10 cellular contexts compared by ENCODE assay signal in the genomic region with DNA sequence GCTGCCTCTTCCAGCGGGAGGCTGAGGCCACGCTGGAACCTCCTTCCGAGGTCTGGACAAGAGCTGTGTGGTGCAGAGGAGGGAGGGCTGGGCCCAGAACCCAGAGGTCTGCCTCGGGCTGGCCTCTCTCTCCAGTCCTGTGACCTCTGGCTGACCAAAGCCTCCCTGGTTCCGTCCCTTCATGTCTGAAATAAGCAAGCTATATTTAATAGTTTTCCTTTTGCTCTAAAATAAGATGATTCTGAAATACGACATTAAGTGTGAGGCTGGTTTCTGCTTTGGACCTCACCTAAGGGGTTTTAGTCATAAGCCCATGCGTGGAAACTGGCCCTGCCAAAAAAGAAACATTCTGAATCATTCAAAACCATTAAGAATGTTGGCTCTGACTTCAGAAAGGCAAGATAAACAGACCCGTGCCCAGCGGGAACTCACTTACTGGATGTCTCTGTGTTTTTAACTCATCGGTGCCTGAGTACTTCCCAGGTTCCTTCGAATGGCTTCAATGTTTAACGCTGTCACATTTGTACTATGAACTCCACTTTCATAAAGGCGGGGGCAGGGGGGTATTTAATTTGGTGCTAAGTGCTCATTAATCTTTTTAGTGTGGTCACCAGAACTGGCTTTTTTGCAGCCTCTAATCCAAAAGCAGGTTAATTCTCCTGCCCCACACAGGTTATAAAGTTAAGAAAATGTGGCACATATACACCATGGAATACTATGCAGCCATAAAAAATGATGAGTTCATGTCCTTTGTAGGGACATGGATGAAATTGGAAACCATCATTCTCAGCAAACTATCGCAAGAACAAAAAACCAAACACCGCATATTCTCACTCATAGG.
DNase-seq lines count a peak whose midpoint lies in the region; ATAC-seq and TF ChIP-seq lines count a peak whose summit lies in the region.
"Had no signal": no experiment of that assay in that cellular context is flagged by ENCODE, and none has a peak within 500 bp of the region (broad histone marks: within the 10 kb centered on the region; RNA-seq: fewer than 3 reads in every experiment).

No MANE protein-coding gene starts in this region.

- peak; percentile 59 for DNase-seq in activated effector memory CD4-positive, alpha-beta T cell treated with anti-CD3 and anti-CD28 coated beads, Interleukin-2, amount 50 U/mL, for 16 hours
- DNase-seq in activated effector memory CD4-positive, alpha-beta T cell treated with Interleukin-2 at 50 U/mL for 16 hours, result no peak
- DNase-seq in mammary epithelial cell, result peak; percentile 92
- peak in 1 of 3 donors; percentile 50 for DNase-seq in right lobe of liver
- DNase-seq in upper lobe of right lung, result peak; percentile 72
- no peak for DNase-seq in WTC11 (ENCODE audit: low spot score)
- DNase-seq in epidermal melanocyte (ENCODE audit: insufficient read length, low spot score), result no peak
- DNase-seq: CD8-positive, alpha-beta T cell; H7 had no signal

- dilution Hi-C loops in mammary epithelial cell (cut with HindIII; ENCODE audit: low sequenced_read_pairs), result no loop called here

- no peak for TF ChIP-seq POLR2A in right lobe of liver (IDR thresholded peaks at IDR 0.05)

- H3K4me3 Mint-ChIP-seq in WTC11, result no peak overlapping the region
- H3K4me3 Mint-ChIP-seq: CD8-positive, alpha-beta T cell had no signal

- H3K4me1 Mint-ChIP-seq in WTC11, result peaks cover 23% of the 10 kb centered on the region

- H3K27me3 Mint-ChIP-seq in WTC11 (ENCODE audit: low read depth), result no peaks in the 10 kb centered on the region

- BruUV-seq in mammary epithelial cell (replicated peaks; lab: Mats Ljungman, UMichigan), result no TSS peak

- peak overlapping the region; percentile 80 for H3K4me2 ChIP-seq in mammary epithelial cell (ENCODE audit: insufficient read depth, low read depth, low read length)

- peaks cover 31% of the 10 kb centered on the region for H3K36me3 ChIP-seq in mammary epithelial cell (ENCODE audit: insufficient read depth, low read length)
- H3K36me3 ChIP-seq in right lobe of liver, result peaks cover 0 to 3% (median 0%) of the 10 kb centered on the region in 4 donors
- peaks cover 54% of the 10 kb centered on the region for H3K36me3 ChIP-seq in upper lobe of right lung

- no peak overlapping the region for H3K27ac Mint-ChIP-seq in WTC11
- H3K27ac Mint-ChIP-seq: CD8-positive, alpha-beta T cell had no signal

- peak; percentile 4 to 44 (median 28) for ATAC-seq in right lobe of liver
- ATAC-seq in upper lobe of right lung, result peak; percentile 45
- ATAC-seq in WTC11, result no peak
- ATAC-seq in HG03520 (IDR thresholded peaks at IDR 0.05; ENCODE audit: unreplicated experiment), result no peak
- ATAC-seq: CD8-positive, alpha-beta T cell had no signal

- CTCF ChIA-PET in mammary epithelial cell (lab: Charles Lee; ENCODE audit: low non-redundant PET), result no interaction called here
- CTCF ChIA-PET in WTC11 (lab: Charles Lee), result interaction anchor here (0.8 kb wide), 1 partner anchor 198 kb away, joined by 3 read pairs; no protein-coding TSS in a partner anchor

- no peak overlapping the region for H2AFZ ChIP-seq in mammary epithelial cell (ENCODE audit: low read depth, low read length)

- H3K27me3 ChIP-seq in mammary epithelial cell (ENCODE audit: insufficient read depth, low read length) (no peaks in the 10 kb centered on the region), right lobe of liver (no peaks in the 10 kb centered on the region), upper lobe of right lung (no peaks in the 10 kb centered on the region)

- 5% methylated on average over 13 of the region's 15 CpGs for WGBS in mammary epithelial cell (ENCODE audit: low coverage, missing lambda C conversion rate)
- WGBS in right lobe of liver (ENCODE audit: insufficient coverage, low coverage, low lambda C conversion rate, missing lambda C conversion rate), result 35% methylated on average over 13 of the region's 15 CpGs

- peaks cover 94% of the 10 kb centered on the region for H3K79me2 ChIP-seq in mammary epithelial cell (ENCODE audit: insufficient read depth, low read length)

- H3K27ac ChIP-seq in mammary epithelial cell (ENCODE audit: insufficient read depth, low read depth, low read length), result peak overlapping the region; percentile 93
- H3K27ac ChIP-seq in right lobe of liver, result peak overlapping the region in 2 of 3 donors; percentile 70 to 71
- H3K27ac ChIP-seq in upper lobe of right lung, result peak overlapping the region; percentile 94

- H3K9ac ChIP-seq in mammary epithelial cell (ENCODE audit: insufficient read depth, low read length), result peak overlapping the region; percentile 73

- H3K4me1 ChIP-seq in mammary epithelial cell (ENCODE audit: insufficient read depth, low read length) (peaks cover 81% of the 10 kb centered on the region), right lobe of liver (peaks cover 0 to 68% (median 35%) of the 10 kb centered on the region in 4 donors), upper lobe of right lung (peaks cover 67% of the 10 kb centered on the region)

- H3K9me3 ChIP-seq in mammary epithelial cell (replicated peaks; ENCODE audit: insufficient read depth, low read length) (no peaks in the 10 kb centered on the region), right lobe of liver (no peaks in the 10 kb centered on the region), upper lobe of right lung (no peaks in the 10 kb centered on the region)

- intact Hi-C loops in mammary epithelial cell (cut with micrococcal nuclease), result no loop called here
- intact Hi-C loops in right lobe of liver (cut with DNase I), result no loop called here
- intact Hi-C loops in upper lobe of right lung (cut with DNase I), result loop anchor here (10.0 kb wide), 1 partner anchor 123 kb away; no protein-coding TSS in a partner anchor

- no peaks in the 10 kb centered on the region for H3K9me3 Mint-ChIP-seq in WTC11
- H3K9me3 Mint-ChIP-seq: CD8-positive, alpha-beta T cell had no signal

- TF ChIP-seq CTCF in mammary epithelial cell (conservative IDR thresholded peaks at IDR 0.05 in 1 of 2, IDR thresholded peaks at IDR 0.05 in 1 of 2; ENCODE audit: extremely low read depth in 1 of 2, insufficient read depth in 1 of 2, low read depth in 1 of 2, low read length in 2 of 2), result no peak
- TF ChIP-seq CTCF in right lobe of liver (IDR thresholded peaks at IDR 0.05), result no peak
- TF ChIP-seq CTCF in upper lobe of right lung (IDR thresholded peaks at IDR 0.05), result no peak
- TF ChIP-seq CTCF in WTC11 (IDR thresholded peaks at IDR 0.05), result no peak

- in situ Hi-C loops in mammary epithelial cell (cut with MboI; ENCODE audit: low sequenced_read_pairs in 2 of 2), result loop anchor here in 1 of 2 donors (10.0 kb wide), 1 partner anchor 153 kb away; no protein-coding TSS in a partner anchor

- peak overlapping the region in 2 of 3 experiments; percentile 18 to 24 for H3K4me3 ChIP-seq in mammary epithelial cell (replicated peaks in 1 of 3; ENCODE audit: insufficient read depth in 1 of 3, low read depth in 2 of 3, low read length in 3 of 3)
- H3K4me3 ChIP-seq in right lobe of liver, result no peak overlapping the region
- peak overlapping the region; percentile 23 for H3K4me3 ChIP-seq in upper lobe of right lung

- POLR2A ChIA-PET in WTC11 (lab: Charles Lee), result no interaction called here

- peaks cover 3% of the 10 kb centered on the region for H4K20me1 ChIP-seq in mammary epithelial cell (ENCODE audit: insufficient read depth, low read length)

- 0 out of 2 replicates have a peak, but pooled peaks cover 3% of the 10 kb centered on the region for H3K36me3 Mint-ChIP-seq in WTC11

TF ChIP-seq in WTC11, 78 proteins besides CTCF, POLR2A, EP300 and RAD21:
- TF ChIP-seq, protein P1, sequence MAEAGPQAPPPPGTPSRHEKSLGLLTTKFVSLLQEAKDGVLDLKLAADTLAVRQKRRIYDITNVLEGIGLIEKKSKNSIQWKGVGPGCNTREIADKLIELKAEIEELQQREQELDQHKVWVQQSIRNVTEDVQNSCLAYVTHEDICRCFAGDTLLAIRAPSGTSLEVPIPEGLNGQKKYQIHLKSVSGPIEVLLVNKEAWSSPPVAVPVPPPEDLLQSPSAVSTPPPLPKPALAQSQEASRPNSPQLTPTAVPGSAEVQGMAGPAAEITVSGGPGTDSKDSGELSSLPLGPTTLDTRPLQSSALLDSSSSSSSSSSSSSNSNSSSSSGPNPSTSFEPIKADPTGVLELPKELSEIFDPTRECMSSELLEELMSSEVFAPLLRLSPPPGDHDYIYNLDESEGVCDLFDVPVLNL (CRISPR knock-in tag; IDR thresholded peaks at IDR 0.05; ENCODE audit: borderline replicate concordance, low read depth), result no peak
- TF ChIP-seq NR2C2 (CRISPR knock-in tag; IDR thresholded peaks at IDR 0.05), result no peak
- TF ChIP-seq NFATC4 (CRISPR knock-in tag; IDR thresholded peaks at IDR 0.05), result no peak
- no peak for TF ChIP-seq JUN (CRISPR knock-in tag; IDR thresholded peaks at IDR 0.05)
- TF ChIP-seq RELA (CRISPR knock-in tag; IDR thresholded peaks at IDR 0.05; ENCODE audit: borderline replicate concordance), result no peak
- no peak for TF ChIP-seq ETV6 (CRISPR knock-in tag; IDR thresholded peaks at IDR 0.05)
- TF ChIP-seq ZNF263 (CRISPR knock-in tag; IDR thresholded peaks at IDR 0.05; ENCODE audit: low read depth), result no peak
- TF ChIP-seq FOXP1 (CRISPR knock-in tag; IDR thresholded peaks at IDR 0.05; ENCODE audit: borderline replicate concordance), result no peak
- TF ChIP-seq, protein P2, sequence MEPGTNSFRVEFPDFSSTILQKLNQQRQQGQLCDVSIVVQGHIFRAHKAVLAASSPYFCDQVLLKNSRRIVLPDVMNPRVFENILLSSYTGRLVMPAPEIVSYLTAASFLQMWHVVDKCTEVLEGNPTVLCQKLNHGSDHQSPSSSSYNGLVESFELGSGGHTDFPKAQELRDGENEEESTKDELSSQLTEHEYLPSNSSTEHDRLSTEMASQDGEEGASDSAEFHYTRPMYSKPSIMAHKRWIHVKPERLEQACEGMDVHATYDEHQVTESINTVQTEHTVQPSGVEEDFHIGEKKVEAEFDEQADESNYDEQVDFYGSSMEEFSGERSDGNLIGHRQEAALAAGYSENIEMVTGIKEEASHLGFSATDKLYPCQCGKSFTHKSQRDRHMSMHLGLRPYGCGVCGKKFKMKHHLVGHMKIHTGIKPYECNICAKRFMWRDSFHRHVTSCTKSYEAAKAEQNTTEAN (CRISPR knock-in tag; IDR thresholded peaks at IDR 0.05), result no peak
- no peak for TF ChIP-seq CREB1 (CRISPR knock-in tag; IDR thresholded peaks at IDR 0.05)
- no peak for TF ChIP-seq ZNF396 (CRISPR knock-in tag; IDR thresholded peaks at IDR 0.05; ENCODE audit: borderline replicate concordance)
- no peak for TF ChIP-seq TEAD4 (CRISPR knock-in tag; IDR thresholded peaks at IDR 0.05)
- TF ChIP-seq, protein P3, sequence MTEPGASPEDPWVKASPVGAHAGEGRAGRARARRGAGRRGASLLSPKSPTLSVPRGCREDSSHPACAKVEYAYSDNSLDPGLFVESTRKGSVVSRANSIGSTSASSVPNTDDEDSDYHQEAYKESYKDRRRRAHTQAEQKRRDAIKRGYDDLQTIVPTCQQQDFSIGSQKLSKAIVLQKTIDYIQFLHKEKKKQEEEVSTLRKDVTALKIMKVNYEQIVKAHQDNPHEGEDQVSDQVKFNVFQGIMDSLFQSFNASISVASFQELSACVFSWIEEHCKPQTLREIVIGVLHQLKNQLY (CRISPR knock-in tag; IDR thresholded peaks at IDR 0.05), result no peak
- no peak for TF ChIP-seq CBFB (CRISPR knock-in tag; IDR thresholded peaks at IDR 0.05; ENCODE audit: low read depth)
- no peak for TF ChIP-seq RORB (CRISPR knock-in tag; IDR thresholded peaks at IDR 0.05)
- TF ChIP-seq EMX1 (CRISPR knock-in tag; IDR thresholded peaks at IDR 0.05), result no peak
TF ChIP-seq in WTC11: peak in this region for 0.

Comparison
In these comparisons a context has a peak if more than half of its experiments do, and no peak if none do; other contexts are left out.
1. DNase-seq: peak in activated effector memory CD4-positive, alpha-beta T cell treated with anti-CD3 and anti-CD28 coated beads, Interleukin-2, amount 50 U/mL, for 16 hours (single experiment), mammary epithelial cell (single experiment) and upper lobe of right lung (single experiment); none in activated effector memory CD4-positive, alpha-beta T cell treated with Interleukin-2 at 50 U/mL for 16 hours (single experiment), WTC11 (single experiment) and epidermal melanocyte (single experiment).
2. H3K4me3 ChIP-seq: peak in mammary epithelial cell (2 of 3) and upper lobe of right lung (single experiment); none in right lobe of liver (0 of 3).
3. ATAC-seq: peak in right lobe of liver (4 of 4) and upper lobe of right lung (single experiment); none in WTC11 (single experiment) and HG03520 (single experiment).
4. Peak in every context shown above with its lines, with median percentiles within 50 percentile points of each other: H3K27ac ChIP-seq.